ENCODE assay signal across 1 cellular context in the genomic region with DNA sequence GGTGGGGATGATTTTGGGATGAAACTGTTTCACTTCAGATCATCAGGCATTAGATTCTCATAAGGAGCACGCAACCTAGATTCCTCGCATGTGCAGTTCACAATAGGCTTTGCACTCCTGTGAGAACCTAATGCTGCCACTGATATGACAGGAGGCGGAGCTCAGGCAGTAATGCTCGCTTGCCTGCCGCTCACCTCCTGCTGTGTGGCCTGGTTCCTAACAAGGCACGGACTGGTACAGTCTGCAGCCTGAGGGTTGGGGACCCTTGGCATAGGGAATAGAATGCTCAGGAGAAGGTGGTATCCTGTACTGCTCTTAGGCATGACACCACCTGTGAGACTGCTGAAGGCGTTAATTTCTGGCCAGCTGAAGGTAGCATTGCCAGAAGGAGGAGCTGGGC.
TF ChIP-seq lines count a peak whose summit lies in the region.

No MANE protein-coding gene starts in this region.

TF ChIP-seq in IMR-90, 13 proteins besides CTCF, POLR2A, EP300 and RAD21:
- TF ChIP-seq SMC3 (IDR thresholded peaks at IDR 0.05; ENCODE audit: low read depth, low read length) (no peak), MAZ (IDR thresholded peaks at IDR 0.05; ENCODE audit: borderline replicate concordance, low read depth, low read length) (no peak), BHLHE40 (IDR thresholded peaks at IDR 0.05; ENCODE audit: low read depth, low read length) (no peak), FOS (IDR thresholded peaks at IDR 0.05; ENCODE audit: low read depth, low read length) (no peak), CEBPB (IDR thresholded peaks at IDR 0.05; ENCODE audit: low read depth, low read length) (no peak), MAFK (IDR thresholded peaks at IDR 0.05; ENCODE audit: low read depth, low read length) (no peak), MXI1 (IDR thresholded peaks at IDR 0.05; ENCODE audit: borderline replicate concordance, low read depth, low read length) (no peak), NFE2L2 (IDR thresholded peaks at IDR 0.05; ENCODE audit: low read depth, low read length) (no peak), CHD1 (IDR thresholded peaks at IDR 0.05; ENCODE audit: low read depth, low read length) (no peak), RFX5 (IDR thresholded peaks at IDR 0.05; ENCODE audit: low read depth, low read length) (no peak), RCOR1 (IDR thresholded peaks at IDR 0.05; ENCODE audit: insufficient replicate concordance, low read length) (no peak)
- TF ChIP-seq, protein P1, sequence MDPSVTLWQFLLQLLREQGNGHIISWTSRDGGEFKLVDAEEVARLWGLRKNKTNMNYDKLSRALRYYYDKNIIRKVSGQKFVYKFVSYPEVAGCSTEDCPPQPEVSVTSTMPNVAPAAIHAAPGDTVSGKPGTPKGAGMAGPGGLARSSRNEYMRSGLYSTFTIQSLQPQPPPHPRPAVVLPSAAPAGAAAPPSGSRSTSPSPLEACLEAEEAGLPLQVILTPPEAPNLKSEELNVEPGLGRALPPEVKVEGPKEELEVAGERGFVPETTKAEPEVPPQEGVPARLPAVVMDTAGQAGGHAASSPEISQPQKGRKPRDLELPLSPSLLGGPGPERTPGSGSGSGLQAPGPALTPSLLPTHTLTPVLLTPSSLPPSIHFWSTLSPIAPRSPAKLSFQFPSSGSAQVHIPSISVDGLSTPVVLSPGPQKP (IDR thresholded peaks at IDR 0.05; ENCODE audit: borderline replicate concordance, low read depth, low read length) = no peak
- TF ChIP-seq, protein P2, sequence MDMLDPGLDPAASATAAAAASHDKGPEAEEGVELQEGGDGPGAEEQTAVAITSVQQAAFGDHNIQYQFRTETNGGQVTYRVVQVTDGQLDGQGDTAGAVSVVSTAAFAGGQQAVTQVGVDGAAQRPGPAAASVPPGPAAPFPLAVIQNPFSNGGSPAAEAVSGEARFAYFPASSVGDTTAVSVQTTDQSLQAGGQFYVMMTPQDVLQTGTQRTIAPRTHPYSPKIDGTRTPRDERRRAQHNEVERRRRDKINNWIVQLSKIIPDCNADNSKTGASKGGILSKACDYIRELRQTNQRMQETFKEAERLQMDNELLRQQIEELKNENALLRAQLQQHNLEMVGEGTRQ (IDR thresholded peaks at IDR 0.05; ENCODE audit: low read depth, low read length) = no peak
